1 cellular context compared by ENCODE assay signal in genomic region chr5:56951946-56952691, GRCh38.
A peak's percentile ranks its signal among the peaks of the same experiment; 100 is the strongest.
TF ChIP-seq lines count a peak whose summit lies in the region.

Gene MIER3 (minus strand): TSS chr5:56952123. CDS start chr5:56952102, 21 bp downstream.

TF ChIP-seq in GM12878, 131 proteins besides CTCF, POLR2A, EP300 and RAD21 (continued from another document):
- TF ChIP-seq JUND (IDR thresholded peaks at IDR 0.05; ENCODE audit: low read depth, low read length) = no peak
- no peak for TF ChIP-seq CREM (IDR thresholded peaks at IDR 0.05; ENCODE audit: low read depth)
- no peak for TF ChIP-seq ZNF274 (IDR thresholded peaks at IDR 0.05; ENCODE audit: insufficient read depth, insufficient read length)
- no peak for TF ChIP-seq CHD2 (IDR thresholded peaks at IDR 0.05; ENCODE audit: borderline replicate concordance, low read depth, low read length)
- no peak for TF ChIP-seq CHD4 (IDR thresholded peaks at IDR 0.05)
- TF ChIP-seq TAF1 (IDR thresholded peaks at IDR 0.05; ENCODE audit: borderline replicate concordance, low read depth, low read length) = peak; percentile 62; the same call in 1 of the 2 replicates
- no peak for TF ChIP-seq BCLAF1 (IDR thresholded peaks at IDR 0.05)
- peak; percentile 44; the same call in 1 of the 2 replicates for TF ChIP-seq POLR2AphosphoS5 (IDR thresholded peaks at IDR 0.05; ENCODE audit: low read length)
- TF ChIP-seq GABPA (IDR thresholded peaks at IDR 0.05; ENCODE audit: low read depth) = no peak
- TF ChIP-seq SREBF1 (IDR thresholded peaks at IDR 0.05; ENCODE audit: low read length) = no peak
- no peak for TF ChIP-seq CEBPB (IDR thresholded peaks at IDR 0.05; ENCODE audit: borderline replicate concordance in 1 of 2, low read depth in 2 of 2, low read length in 2 of 2)
- no peak for TF ChIP-seq HCFC1 (IDR thresholded peaks at IDR 0.05; ENCODE audit: low read length)
- TF ChIP-seq SMC3 (IDR thresholded peaks at IDR 0.05; ENCODE audit: borderline replicate concordance, low read length) = no peak
- no peak for TF ChIP-seq KDM1A (IDR thresholded peaks at IDR 0.05; ENCODE audit: borderline replicate concordance)
- TF ChIP-seq ATF7 (IDR thresholded peaks at IDR 0.05; ENCODE audit: low read depth) = no peak
- TF ChIP-seq CBX5 (IDR thresholded peaks at IDR 0.05; ENCODE audit: low read depth) = no peak
- TF ChIP-seq KLF5 (IDR thresholded peaks at IDR 0.05; ENCODE audit: partially characterized antibody) = no peak
- TF ChIP-seq SMAD1 (IDR thresholded peaks at IDR 0.05; ENCODE audit: low read depth, partially characterized antibody) = no peak
- TF ChIP-seq MLLT1 (IDR thresholded peaks at IDR 0.05) = no peak
- no peak for TF ChIP-seq LARP7 (IDR thresholded peaks at IDR 0.05)
- no peak for TF ChIP-seq HDAC6 (IDR thresholded peaks at IDR 0.05; ENCODE audit: unreplicated experiment)
- no peak for TF ChIP-seq ZZZ3 (IDR thresholded peaks at IDR 0.05; ENCODE audit: control insufficient read depth, insufficient read length, low read depth)
- no peak for TF ChIP-seq BRCA1 (IDR thresholded peaks at IDR 0.05; ENCODE audit: low read depth, low read length)
- TF ChIP-seq WRNIP1 (IDR thresholded peaks at IDR 0.05; ENCODE audit: borderline replicate concordance, low read depth, low read length) = no peak
- no peak for TF ChIP-seq RELB (IDR thresholded peaks at IDR 0.05; ENCODE audit: low read depth)
